ENCODE assay signal across 24 cellular contexts in the genomic region with DNA sequence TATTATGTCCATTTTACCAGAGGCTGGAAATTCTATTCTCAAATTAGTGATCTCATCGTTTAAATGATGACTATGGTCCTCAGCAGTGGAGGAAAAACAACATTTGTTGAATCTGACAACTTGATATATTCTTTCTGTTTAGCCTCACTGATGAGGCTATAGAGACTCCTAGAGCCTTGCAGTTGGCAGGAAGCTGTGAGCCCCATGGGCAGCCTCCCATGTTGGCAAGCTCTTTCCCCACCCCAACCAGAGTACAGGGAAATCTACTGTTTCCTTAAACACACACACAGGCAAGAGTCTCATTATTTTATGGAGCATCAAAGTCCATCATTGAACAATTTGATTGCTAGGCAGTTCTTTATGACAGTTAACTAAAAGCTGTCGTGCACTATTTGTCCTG.
DNase-seq lines count a peak whose midpoint lies in the region; ATAC-seq and TF ChIP-seq lines count a peak whose summit lies in the region.
"Had no signal": no experiment of that assay in that cellular context is flagged by ENCODE, and none has a peak within 500 bp of the region (broad histone marks: within the 10 kb centered on the region; RNA-seq: fewer than 3 reads in every experiment).

No MANE protein-coding gene starts in this region.

- H3K27ac ChIP-seq in fibroblast of lung (ENCODE audit: insufficient read depth, low read length) (no peak overlapping the region), neural progenitor cell (no peak overlapping the region)
- H3K27ac ChIP-seq: A549, neutrophil, thyroid gland had no signal

- peaks cover 5% of the 10 kb centered on the region for H3K36me3 Mint-ChIP-seq in neural progenitor cell
- H3K36me3 Mint-ChIP-seq: WTC11 had no signal

- no peaks in the 10 kb centered on the region for H3K4me1 ChIP-seq in fibroblast of lung (ENCODE audit: control insufficient read depth, extremely low read depth, insufficient read depth, low read length)
- H3K4me1 ChIP-seq in neural progenitor cell: peaks cover 12% of the 10 kb centered on the region
- H3K4me1 ChIP-seq: A549, BE2C, heart left ventricle had no signal

- H4K20me1 ChIP-seq in fibroblast of lung (ENCODE audit: control insufficient read depth, extremely low read depth, insufficient read depth, low read length): no peaks in the 10 kb centered on the region
- no peaks in the 10 kb centered on the region for H4K20me1 ChIP-seq in neural progenitor cell (ENCODE audit: low read depth)

- H2AFZ ChIP-seq in fibroblast of lung (ENCODE audit: low read length): peak overlapping the region; percentile 7
- peak overlapping the region; percentile 36 for H2AFZ ChIP-seq in neural progenitor cell (replicated peaks)

- TF ChIP-seq CTCF in fibroblast of lung (conservative IDR thresholded peaks at IDR 0.05 in 1 of 2, IDR thresholded peaks at IDR 0.05 in 1 of 2; ENCODE audit: low read depth in 1 of 2, low read length in 2 of 2) (no peak), neural progenitor cell (IDR thresholded peaks at IDR 0.05) (no peak)

- intact Hi-C loops in Right ventricle myocardium superior (cut with DNase I) (no loop called here), left ventricle myocardium superior (cut with micrococcal nuclease) (no loop called here)

- H3K4me3 ChIP-seq in fibroblast of lung (replicated peaks in 1 of 4; ENCODE audit: control extremely low read depth in 1 of 4, insufficient read depth in 1 of 4, low read depth in 3 of 4, low read length in 4 of 4) (no peak overlapping the region), neural progenitor cell (no peak overlapping the region)
- H3K4me3 ChIP-seq: A549, heart left ventricle, thyroid gland had no signal

- peaks cover 13% of the 10 kb centered on the region for H3K4me1 Mint-ChIP-seq in neural progenitor cell

- H3K27ac Mint-ChIP-seq in neural progenitor cell: peak overlapping the region; percentile 68
- H3K27ac Mint-ChIP-seq: stimulated activated naive CD8-positive, alpha-beta T cell treated with anti-CD3 and anti-CD28 coated beads, Interleukin-15, Interleukin-2, amounts not matched to agents 100 ng/mL and 50 ng/mL, for 24 hours; T-helper 2 cell treated with Interferon-gamma antibody and Interleukin-4, amounts not matched to agents 5 μg/mL and 100 μg/mL, for 36 hours; WTC11 had no signal

- H3K79me2 ChIP-seq in fibroblast of lung (ENCODE audit: control insufficient read depth, insufficient read depth, low read length) (no peaks in the 10 kb centered on the region), neural progenitor cell (ENCODE audit: low read depth) (no peaks in the 10 kb centered on the region)

- H3K27me3 Mint-ChIP-seq in neural progenitor cell (ENCODE audit: insufficient read depth, low read depth): no peaks in the 10 kb centered on the region
- H3K27me3 Mint-ChIP-seq: stimulated activated naive CD8-positive, alpha-beta T cell treated with anti-CD3 and anti-CD28 coated beads, Interleukin-15, Interleukin-2, amounts not matched to agents 100 ng/mL and 50 ng/mL, for 24 hours had no signal

- H3K9me3 ChIP-seq in fibroblast of lung (ENCODE audit: control insufficient read depth, insufficient read depth, low read depth, low read length) (no peaks in the 10 kb centered on the region), neural progenitor cell (ENCODE audit: low read depth) (no peaks in the 10 kb centered on the region)
- H3K9me3 ChIP-seq: A549, BE2C, Caco-2, heart left ventricle, neutrophil, thyroid gland had no signal

- H3K9ac ChIP-seq in fibroblast of lung (ENCODE audit: insufficient read depth, low read length) (no peak overlapping the region), neural progenitor cell (no peak overlapping the region)

- H3K4me2 ChIP-seq in fibroblast of lung (ENCODE audit: extremely low read depth, insufficient read depth, low read length) (no peak overlapping the region), neural progenitor cell (no peak overlapping the region)
- H3K4me2 ChIP-seq: A549 had no signal

- DNase-seq in Right ventricle myocardium superior (no peak), left ventricle myocardium superior (no peak), fibroblast of lung (ENCODE audit: low read depth in 2 of 2) (no peak), neural progenitor cell (ENCODE audit: low spot score) (no peak), COLO829 (ENCODE audit: low spot score) (no peak), anterior cingulate cortex (lab: John Stamatoyannopoulos, UW) (no peak), NCI-H2171 (lab: John Stamatoyannopoulos, UW) (no peak)
- DNase-seq: activated CD4-positive, alpha-beta T cell treated with anti-CD3 and anti-CD28 coated beads, Interleukin-2, amount 50 U/mL, for 4 hours; activated CD8-positive, alpha-beta memory T cell treated with anti-CD3 and anti-CD28 coated beads, Interleukin-2, amount 50 U/mL, for 4 hours; BE2C; Caco-2; heart left ventricle; left cardiac atrium; NCI-H1105 treated with DMSO at 0.1 percent for 48 hours; NCI-H2029 treated with DMSO at 0.1 percent for 48 hours; NK-92 treated with Interleukin-12 subunit alpha and Interleukin-12 subunit beta, amount 100 ng/mL, for 24 hours; stimulated activated CD4-positive, alpha-beta T cell treated with anti-CD3 and anti-CD28 coated beads, Interleukin-4, amount 100 ng/mL, for 24 hours; thyroid gland had no signal

- no peaks in the 10 kb centered on the region for H3K27me3 ChIP-seq in fibroblast of lung (ENCODE audit: control insufficient read depth, insufficient read depth, low read length)
- H3K27me3 ChIP-seq in neural progenitor cell: no peaks in the 10 kb centered on the region
- H3K27me3 ChIP-seq: BE2C, heart left ventricle, neutrophil, thyroid gland had no signal

- ATAC-seq in Right ventricle myocardium superior (ENCODE audit: poor library complexity) (peak; percentile 18), left ventricle myocardium superior (no peak), GM21381 (IDR thresholded peaks at IDR 0.05; ENCODE audit: unreplicated experiment) (no peak)
- ATAC-seq: A549, heart left ventricle, left cardiac atrium, WTC11 had no signal

- no peaks in the 10 kb centered on the region for H3F3A ChIP-seq in neural progenitor cell (ENCODE audit: low read depth)

- H3K36me3 ChIP-seq in fibroblast of lung (ENCODE audit: control insufficient read depth, insufficient read depth, low read length) (no peaks in the 10 kb centered on the region), neural progenitor cell (no peaks in the 10 kb centered on the region)
- H3K36me3 ChIP-seq: BE2C, heart left ventricle, neutrophil, thyroid gland had no signal

- H3K9me3 Mint-ChIP-seq in neural progenitor cell: peaks cover 2% of the 10 kb centered on the region
- H3K9me3 Mint-ChIP-seq: stimulated activated naive CD8-positive, alpha-beta T cell treated with anti-CD3 and anti-CD28 coated beads, Interleukin-15, Interleukin-2, amounts not matched to agents 100 ng/mL and 50 ng/mL, for 24 hours; T-helper 2 cell treated with Interferon-gamma antibody and Interleukin-4, amounts not matched to agents 5 μg/mL and 100 μg/mL, for 36 hours; WTC11 had no signal

- H3K4me3 Mint-ChIP-seq in neural progenitor cell: no peak overlapping the region
- H3K4me3 Mint-ChIP-seq: stimulated activated naive CD8-positive, alpha-beta T cell treated with anti-CD3 and anti-CD28 coated beads, Interleukin-15, Interleukin-2, amounts not matched to agents 100 ng/mL and 50 ng/mL, for 24 hours; T-helper 2 cell treated with Interferon-gamma antibody and Interleukin-4, amounts not matched to agents 5 μg/mL and 100 μg/mL, for 36 hours; WTC11 had no signal
